11 cellular contexts compared by ENCODE assay signal in genomic region chr2:109721626-109722025, GRCh38.
"Had no signal": no experiment of that assay in that cellular context is flagged by ENCODE, and none has a peak within 500 bp of the region (broad histone marks: within the 10 kb centered on the region; RNA-seq: fewer than 3 reads in every experiment).

No MANE protein-coding gene starts in this region.

- H3K36me3 Mint-ChIP-seq: activated CD8-positive, alpha-beta memory T cell treated with anti-CD3 and anti-CD28 coated beads, Interleukin-2, amount 10 ng/mL, durations not matched to agents 7 days and 5 days; activated naive CD8-positive, alpha-beta T cell treated with anti-CD3 and anti-CD28 coated beads, Interleukin-2, amount 10 ng/mL, durations not matched to agents 7 days and 5 days; natural killer cell treated with Interleukin-12 subunit alpha and Interleukin-12 subunit beta and Interleukin-15 and Interleukin-18, amount 100 ng/mL, for 72 hours had no signal

- DNase-seq: activated CD4-positive, alpha-beta T cell treated with anti-CD3 and anti-CD28 coated beads, Interleukin-2, amount 50 U/mL, for 4 hours; activated CD4-positive, CD25-positive, alpha-beta regulatory T cell; activated CD8-positive, alpha-beta memory T cell treated with anti-CD3 and anti-CD28 coated beads, Interleukin-2, amount 10 ng/mL, durations not matched to agents 7 days and 5 days; activated naive CD8-positive, alpha-beta T cell treated with anti-CD3 and anti-CD28 coated beads, Interleukin-2, amount 10 ng/mL, durations not matched to agents 7 days and 5 days; activated T-cell treated with anti-CD3 and anti-CD28 coated beads, Interleukin-2, amount 50 U/mL, for 72 hours; occipital lobe; SIG-M5; stimulated activated CD4-positive, alpha-beta T cell treated with anti-CD3 and anti-CD28 coated beads, Interleukin-4, amount 100 ng/mL, for 4 hours; stimulated activated naive CD8-positive, alpha-beta T cell treated with anti-CD3 and anti-CD28 coated beads, Interleukin-15, amount 100 ng/mL, for 72 hours; T-helper 17 cell had no signal

- H3K27ac Mint-ChIP-seq: activated CD8-positive, alpha-beta memory T cell treated with anti-CD3 and anti-CD28 coated beads, Interleukin-2, amount 10 ng/mL, durations not matched to agents 7 days and 5 days; activated naive CD8-positive, alpha-beta T cell treated with anti-CD3 and anti-CD28 coated beads, Interleukin-2, amount 10 ng/mL, durations not matched to agents 7 days and 5 days; activated T-cell treated with anti-CD3 and anti-CD28 coated beads, Interleukin-2, amount 50 U/mL, for 72 hours; natural killer cell treated with Interleukin-12 subunit alpha and Interleukin-12 subunit beta and Interleukin-15 and Interleukin-18, amount 100 ng/mL, for 72 hours; stimulated activated naive CD8-positive, alpha-beta T cell treated with anti-CD3 and anti-CD28 coated beads, Interleukin-15, amount 100 ng/mL, for 72 hours; T-helper 17 cell had no signal

- H3K27me3 Mint-ChIP-seq: activated CD8-positive, alpha-beta memory T cell treated with anti-CD3 and anti-CD28 coated beads, Interleukin-2, amount 10 ng/mL, durations not matched to agents 7 days and 5 days had no signal

- H3K9me3 Mint-ChIP-seq: activated naive CD8-positive, alpha-beta T cell treated with anti-CD3 and anti-CD28 coated beads, Interleukin-2, amount 10 ng/mL, durations not matched to agents 7 days and 5 days; activated T-cell treated with anti-CD3 and anti-CD28 coated beads, Interleukin-2, amount 50 U/mL, for 72 hours; natural killer cell treated with Interleukin-12 subunit alpha and Interleukin-12 subunit beta and Interleukin-15 and Interleukin-18, amount 100 ng/mL, for 72 hours; stimulated activated naive CD8-positive, alpha-beta T cell treated with anti-CD3 and anti-CD28 coated beads, Interleukin-15, amount 100 ng/mL, for 72 hours had no signal

- H3K4me3 Mint-ChIP-seq: activated CD8-positive, alpha-beta memory T cell treated with anti-CD3 and anti-CD28 coated beads, Interleukin-2, amount 10 ng/mL, durations not matched to agents 7 days and 5 days; activated naive CD8-positive, alpha-beta T cell treated with anti-CD3 and anti-CD28 coated beads, Interleukin-2, amount 10 ng/mL, durations not matched to agents 7 days and 5 days; activated T-cell treated with anti-CD3 and anti-CD28 coated beads, Interleukin-2, amount 50 U/mL, for 72 hours; natural killer cell treated with Interleukin-12 subunit alpha and Interleukin-12 subunit beta and Interleukin-15 and Interleukin-18, amount 100 ng/mL, for 72 hours; stimulated activated naive CD8-positive, alpha-beta T cell treated with anti-CD3 and anti-CD28 coated beads, Interleukin-15, amount 100 ng/mL, for 72 hours; T-helper 17 cell had no signal

- ATAC-seq: activated CD8-positive, alpha-beta memory T cell treated with anti-CD3 and anti-CD28 coated beads, Interleukin-2, amount 10 ng/mL, durations not matched to agents 7 days and 5 days; activated T-cell treated with anti-CD3 and anti-CD28 coated beads, Interleukin-2, amount 50 U/mL, for 72 hours; stimulated activated naive CD8-positive, alpha-beta T cell treated with anti-CD3 and anti-CD28 coated beads, Interleukin-15, amount 100 ng/mL, for 72 hours; T-helper 17 cell had no signal

- H3K4me1 Mint-ChIP-seq: activated CD8-positive, alpha-beta memory T cell treated with anti-CD3 and anti-CD28 coated beads, Interleukin-2, amount 10 ng/mL, durations not matched to agents 7 days and 5 days; activated naive CD8-positive, alpha-beta T cell treated with anti-CD3 and anti-CD28 coated beads, Interleukin-2, amount 10 ng/mL, durations not matched to agents 7 days and 5 days; stimulated activated naive CD8-positive, alpha-beta T cell treated with anti-CD3 and anti-CD28 coated beads, Interleukin-15, amount 100 ng/mL, for 72 hours; T-helper 17 cell had no signal
